19 cellular contexts compared by ENCODE assay signal in genomic region chr11:101477926-101478325, GRCh38.
"Had no signal": no experiment of that assay in that cellular context is flagged by ENCODE, and none has a peak within 500 bp of the region (broad histone marks: within the 10 kb centered on the region; RNA-seq: fewer than 3 reads in every experiment).

No MANE protein-coding gene starts in this region.

- H3K4me3 ChIP-seq: adrenal gland, ascending aorta, coronary artery, heart right ventricle, lower lobe of right lung, tibial artery had no signal

- H3K4me1 ChIP-seq: adrenal gland, ascending aorta, heart right ventricle, lower lobe of right lung, tibial artery had no signal

- ATAC-seq: activated CD4-positive, alpha-beta T cell treated with anti-CD3 and anti-CD28 coated beads for 36 hours; activated T-cell treated with anti-CD3 and anti-CD28 coated beads, Interleukin-2, amount 50 U/mL, for 4 hours; heart right ventricle; left lobe of liver; lower lobe of right lung; natural killer cell treated with Interleukin-12 subunit alpha and Interleukin-12 subunit beta and Interleukin-15 and Interleukin-18, amount 100 ng/mL, for 72 hours; T-helper 17 cell had no signal

- H3K9me3 ChIP-seq: adrenal gland, ascending aorta, heart right ventricle, lower lobe of right lung, tibial artery had no signal

- H3K36me3 ChIP-seq: adrenal gland, ascending aorta, brain microvascular endothelial cell, heart right ventricle, lower lobe of right lung, tibial artery had no signal

- H3K27ac ChIP-seq: adrenal gland, ascending aorta, brain microvascular endothelial cell, coronary artery, heart right ventricle, lower lobe of right lung, tibial artery had no signal

- H3K27me3 ChIP-seq: adrenal gland, ascending aorta, brain microvascular endothelial cell, heart right ventricle, tibial artery had no signal

- DNase-seq: activated B cell treated with CpG ODN at 0.5 μM for 24 hours; activated CD4-positive, alpha-beta T cell treated with anti-CD3 and anti-CD28 coated beads for 36 hours; activated CD4-positive, alpha-beta T cell treated with anti-CD3 and anti-CD28 coated beads, Interleukin-2, amount 50 U/mL, for 4 hours; activated CD8-positive, alpha-beta memory T cell treated with anti-CD3 and anti-CD28 coated beads for 24 hours; activated CD8-positive, alpha-beta memory T cell treated with anti-CD3 and anti-CD28 coated beads, Interleukin-2, amount 50 U/mL, for 48 hours; activated naive CD4-positive, alpha-beta T cell; activated T-cell treated with anti-CD3 and anti-CD28 coated beads, Interleukin-2, amount 50 U/mL, for 4 hours; adrenal gland; brain microvascular endothelial cell; heart right ventricle; lower lobe of right lung; stimulated activated CD4-positive, alpha-beta T cell treated with anti-CD3 and anti-CD28 coated beads, Interleukin-4, amount 100 ng/mL, for 4 hours; substantia nigra; T-helper 17 cell; tibial artery had no signal
